In the genomic region with DNA sequence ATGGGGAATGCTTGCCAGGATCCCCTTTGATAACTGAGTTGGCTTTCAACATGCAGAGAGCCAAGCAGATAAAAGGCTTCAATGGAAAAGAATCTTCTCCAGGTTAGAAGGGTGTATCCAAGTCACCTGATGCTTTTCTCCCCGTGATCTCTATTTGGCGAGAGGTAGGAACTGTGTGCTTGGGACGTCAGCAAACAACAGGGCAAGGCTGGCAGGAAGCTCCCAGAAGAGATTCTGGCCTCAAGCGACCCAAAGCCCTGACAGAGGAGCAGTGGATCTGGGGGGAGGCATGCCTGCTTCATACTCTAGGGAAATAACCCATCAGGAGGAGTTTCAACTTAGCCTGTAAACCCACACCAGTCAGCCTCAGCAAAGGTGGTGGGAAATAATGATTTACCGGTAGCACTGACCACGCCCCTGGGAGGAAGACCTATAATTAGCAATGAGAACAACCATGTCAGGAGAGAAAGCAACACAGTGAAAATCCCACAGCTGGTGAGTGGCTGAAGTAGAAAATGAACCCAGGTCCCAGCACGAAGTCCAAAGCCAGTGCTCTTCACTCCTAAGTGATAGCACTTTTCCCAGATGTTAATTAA, we compare ENCODE assay signal across 16 cellular contexts.
DNase-seq lines count a peak whose midpoint lies in the region; ATAC-seq and TF ChIP-seq lines count a peak whose summit lies in the region.
"Had no signal": no experiment of that assay in that cellular context is flagged by ENCODE, and none has a peak within 500 bp of the region (broad histone marks: within the 10 kb centered on the region; RNA-seq: fewer than 3 reads in every experiment).

No MANE protein-coding gene starts in this region.

- H3K27me3 ChIP-seq in BLaER1 treated with 17β-estradiol and CSF1 and Interleukin-3, amounts not matched to agents 10 nM and 100 nM, result no peaks in the 10 kb centered on the region
- H3K27me3 ChIP-seq in right atrium auricular region (no peaks in the 10 kb centered on the region), breast epithelium (no peaks in the 10 kb centered on the region)
- H3K27me3 ChIP-seq: MG63 had no signal

- DNase-seq in NCI-H146 (lab: John Stamatoyannopoulos, UW) (peak; percentile 68), right atrium auricular region (ENCODE audit: low spot score) (no peak), HPDE6-E6E7 (ENCODE audit: extremely low spot score) (no peak), breast epithelium (ENCODE audit: low spot score in 2 of 2) (no peak)
- DNase-seq in stimulated activated naive CD4-positive, alpha-beta T cell treated with Interleukin-2 at 50 U/mL for 16 hours (lab: John Stamatoyannopoulos, UW), result no peak
- no peak for DNase-seq in activated CD8-positive, alpha-beta T cell treated with anti-CD3 and anti-CD28 coated beads for 36 hours
- DNase-seq: activated T-cell treated with anti-CD3 and anti-CD28 coated beads, Interleukin-2, amount 50 U/mL, for 48 hours; effector memory CD8-positive, alpha-beta T cell; MG63; naive thymus-derived CD8-positive, alpha-beta T cell; posterior cingulate gyrus; substantia nigra had no signal

- peaks cover 0 to 15% (median 9%) of the 10 kb centered on the region in 10 experiments; a peak in 10 of 20 replicates for H3K4me1 ChIP-seq in BLaER1 treated with 17β-estradiol and CSF1 and Interleukin-3, amounts not matched to agents 10 nM and 100 nM
- H3K4me1 ChIP-seq in right atrium auricular region (peaks cover 0 to 9% of the 10 kb centered on the region in 2 donors), breast epithelium (no peaks in the 10 kb centered on the region)

- no peak overlapping the region for H3K9ac ChIP-seq in BLaER1 treated with 17β-estradiol and CSF1 and Interleukin-3, amounts not matched to agents 10 nM and 100 nM

- TF ChIP-seq CTCF in right atrium auricular region (IDR thresholded peaks at IDR 0.05) (no peak), breast epithelium (IDR thresholded peaks at IDR 0.05) (no peak)
- no peak for TF ChIP-seq CTCF in activated CD8-positive, alpha-beta T cell treated with anti-CD3 and anti-CD28 coated beads for 36 hours (IDR thresholded peaks at IDR 0.05)

- no peaks in the 10 kb centered on the region for H3K36me3 ChIP-seq in BLaER1 treated with 17β-estradiol and CSF1 and Interleukin-3, amounts not matched to agents 10 nM and 100 nM
- H3K36me3 ChIP-seq in right atrium auricular region, result no peaks in the 10 kb centered on the region
- no peaks in the 10 kb centered on the region for H3K36me3 ChIP-seq in breast epithelium
- H3K36me3 ChIP-seq: MG63 had no signal

- H3K36me3 Mint-ChIP-seq in activated CD8-positive, alpha-beta T cell treated with anti-CD3 and anti-CD28 coated beads for 36 hours (ENCODE audit: low read depth), result no peaks in the 10 kb centered on the region
- H3K36me3 Mint-ChIP-seq: naive thymus-derived CD8-positive, alpha-beta T cell had no signal

- POLR2A ChIA-PET in activated CD8-positive, alpha-beta T cell treated with anti-CD3 and anti-CD28 coated beads for 36 hours (lab: Charles Lee), result no interaction called here

- no peaks in the 10 kb centered on the region for H3K9me3 ChIP-seq in BLaER1 treated with 17β-estradiol and CSF1 and Interleukin-3, amounts not matched to agents 10 nM and 100 nM (replicated peaks in 1 of 11)
- H3K9me3 ChIP-seq in right atrium auricular region, result no peaks in the 10 kb centered on the region
- no peaks in the 10 kb centered on the region for H3K9me3 ChIP-seq in breast epithelium
- H3K9me3 ChIP-seq: MG63 had no signal

- TF ChIP-seq POLR2A in breast epithelium (IDR thresholded peaks at IDR 0.05), result no peak

- intact Hi-C loops in breast epithelium (cut with DNase I; ENCODE audit: low total_unique reads), result loop anchor here (5.0 kb wide), 1 partner anchor 276 kb away; no protein-coding TSS in a partner anchor
- intact Hi-C loops in activated CD8-positive, alpha-beta T cell treated with anti-CD3 and anti-CD28 coated beads for 36 hours (cut with micrococcal nuclease), result no loop called here

- H4K20me1 ChIP-seq in BLaER1 treated with 17β-estradiol and CSF1 and Interleukin-3, amounts not matched to agents 10 nM and 100 nM, result no peaks in the 10 kb centered on the region

- peak overlapping the region in 2 of 11 experiments; percentile 31 to 49; a peak in 2 of 22 replicates for H3K27ac ChIP-seq in BLaER1 treated with 17β-estradiol and CSF1 and Interleukin-3, amounts not matched to agents 10 nM and 100 nM
- H3K27ac ChIP-seq in right atrium auricular region (peak overlapping the region; percentile 8 to 48), breast epithelium (no peak overlapping the region)

- peak overlapping the region in 9 of 11 experiments; percentile 15 to 61 (median 31); a peak in 12 of 22 replicates for H3K4me2 ChIP-seq in BLaER1 treated with 17β-estradiol and CSF1 and Interleukin-3, amounts not matched to agents 10 nM and 100 nM

- H3K4me3 Mint-ChIP-seq in activated CD8-positive, alpha-beta T cell treated with anti-CD3 and anti-CD28 coated beads for 36 hours, result no peak overlapping the region
- H3K4me3 Mint-ChIP-seq: central memory CD8-positive, alpha-beta T cell; effector memory CD8-positive, alpha-beta T cell; naive thymus-derived CD8-positive, alpha-beta T cell had no signal

- CTCF ChIA-PET in activated CD8-positive, alpha-beta T cell treated with anti-CD3 and anti-CD28 coated beads for 36 hours (lab: Charles Lee), result interaction anchor here (1.2 to 4.5 kb wide), 3 partner anchors 283 to 295 kb away, joined by 3 to 22 read pairs (median 9); no protein-coding TSS in a partner anchor

- H3K4me1 Mint-ChIP-seq in activated CD8-positive, alpha-beta T cell treated with anti-CD3 and anti-CD28 coated beads for 36 hours (ENCODE audit: low read depth), result no peaks in the 10 kb centered on the region
- H3K4me1 Mint-ChIP-seq: central memory CD8-positive, alpha-beta T cell; naive thymus-derived CD8-positive, alpha-beta T cell had no signal

- H3K9me3 Mint-ChIP-seq in activated CD8-positive, alpha-beta T cell treated with anti-CD3 and anti-CD28 coated beads for 36 hours, result no peaks in the 10 kb centered on the region
- H3K9me3 Mint-ChIP-seq: central memory CD8-positive, alpha-beta T cell; effector memory CD8-positive, alpha-beta T cell; naive thymus-derived CD8-positive, alpha-beta T cell had no signal

- H3K27ac Mint-ChIP-seq in activated CD8-positive, alpha-beta T cell treated with anti-CD3 and anti-CD28 coated beads for 36 hours, result no peak overlapping the region
- H3K27ac Mint-ChIP-seq: effector memory CD8-positive, alpha-beta T cell had no signal

- no peak overlapping the region for H3K4me3 ChIP-seq in BLaER1 treated with 17β-estradiol and CSF1 and Interleukin-3, amounts not matched to agents 10 nM and 100 nM
- H3K4me3 ChIP-seq in right atrium auricular region (no peak overlapping the region), breast epithelium (no peak overlapping the region)
- H3K4me3 ChIP-seq: MG63 had no signal

- H3K27me3 Mint-ChIP-seq in activated CD8-positive, alpha-beta T cell treated with anti-CD3 and anti-CD28 coated beads for 36 hours, result peaks cover 19% of the 10 kb centered on the region

- peak; percentile 47 for ATAC-seq in GM19025 (IDR thresholded peaks at IDR 0.05; ENCODE audit: low read depth, unreplicated experiment)
- ATAC-seq in activated CD8-positive, alpha-beta T cell treated with anti-CD3 and anti-CD28 coated beads for 36 hours, result no peak
- ATAC-seq: effector memory CD8-positive, alpha-beta T cell; left lobe of liver; naive thymus-derived CD8-positive, alpha-beta T cell had no signal

Comparison
In these comparisons a context has a peak if more than half of its experiments do, and no peak if none do; other contexts are left out.
1. H3K27ac ChIP-seq: peak in right atrium auricular region (2 of 2); none in breast epithelium (0 of 2).